In genomic region chr7:44891372-44891771, GRCh38 we compare ENCODE assay signal across 15 cellular contexts. TPM values are rescaled to one million over a fixed set of nuclear protein-coding genes. Genes with fewer than 3 reads are reported as not detected.
A peak's percentile ranks its signal among the peaks of the same experiment; 100 is the strongest.
DNase-seq lines count a peak whose midpoint lies in the region; ATAC-seq lines count a peak whose summit lies in the region.
"Had no signal": no experiment of that assay in that cellular context is flagged by ENCODE, and none has a peak within 500 bp of the region (broad histone marks: within the 10 kb centered on the region; RNA-seq: fewer than 3 reads in every experiment).

No MANE protein-coding gene starts in this region.

- DNase-seq in activated gamma-delta T cell treated with Interleukin-2 at 50 U/mL for 16 hours (peak; percentile 59), activated gamma-delta T cell (lab: John Stamatoyannopoulos, UW) (no peak), memory B cell (ENCODE audit: low spot score in 2 of 2) (no peak)
- DNase-seq in activated T-cell treated with anti-CD3 and anti-CD28 coated beads, Interleukin-2, amount 50 U/mL, for 48 hours, result peak; percentile 34 to 50
- DNase-seq: ACHN, DMS53, left ventricle myocardium inferior, NCI-H2029, occipital lobe, Right ventricle myocardium superior had no signal

- H3K4me3 ChIP-seq in thymus (ENCODE audit: low read length), result no peak overlapping the region
- H3K4me3 ChIP-seq: left ventricle myocardium inferior had no signal

- H3K4me3 Mint-ChIP-seq in memory B cell, result no peak overlapping the region

- no peaks in the 10 kb centered on the region for H3K36me3 Mint-ChIP-seq in memory B cell

- 23% methylated on average over 2 of the region's 2 CpGs for WGBS in thymus

- no peaks in the 10 kb centered on the region for H3K27me3 Mint-ChIP-seq in memory B cell

- peaks cover 18% of the 10 kb centered on the region for H3K4me1 ChIP-seq in thymus (ENCODE audit: control insufficient read depth, insufficient read depth, low read length)

- no peaks in the 10 kb centered on the region for H3K9me3 Mint-ChIP-seq in memory B cell

- peak overlapping the region; percentile 81 for H3K27ac ChIP-seq in thymus (ENCODE audit: low read depth)
- H3K27ac ChIP-seq: KMS-11, left ventricle myocardium inferior had no signal

- H3K27me3 ChIP-seq in thymus (ENCODE audit: control insufficient read depth, insufficient read depth), result no peaks in the 10 kb centered on the region

- peak overlapping the region; percentile 40 for H3K27ac Mint-ChIP-seq in memory B cell

- ATAC-seq in memory B cell (ENCODE audit: low read depth) (no peak), GM18517 (IDR thresholded peaks at IDR 0.05; ENCODE audit: unreplicated experiment) (no peak), GM21619 (IDR thresholded peaks at IDR 0.05; ENCODE audit: unreplicated experiment) (no peak), GM21526 (IDR thresholded peaks at IDR 0.05; ENCODE audit: low FRiP score, unreplicated experiment) (no peak)

- peaks cover 3% of the 10 kb centered on the region for H3K4me1 Mint-ChIP-seq in memory B cell

- H3K9me3 ChIP-seq in thymus (ENCODE audit: control insufficient read depth), result no peaks in the 10 kb centered on the region
- H3K9me3 ChIP-seq: left ventricle myocardium inferior had no signal

- no peaks in the 10 kb centered on the region for H3K36me3 ChIP-seq in thymus (ENCODE audit: control insufficient read depth, insufficient read depth)
- H3K36me3 ChIP-seq: left ventricle myocardium inferior had no signal

RNA-seq across cellular contexts. Expression of gene PURB, which starts 6.0 kb away (rescaled TPM):
- polyA plus RNA-seq in thymus, result 16.5 TPM

RNA-seq across cellular contexts. Expression of gene H2AZ2, which starts 43.5 kb away (rescaled TPM):
- polyA plus RNA-seq in thymus, result 198 TPM

Comparison
In these comparisons a context has a peak if more than half of its experiments do, and no peak if none do; other contexts are left out.
1. DNase-seq: peak in activated gamma-delta T cell treated with Interleukin-2 at 50 U/mL for 16 hours (single experiment) and activated T-cell treated with anti-CD3 and anti-CD28 coated beads, Interleukin-2, amount 50 U/mL, for 48 hours (2 of 2); none in activated gamma-delta T cell (single experiment) and memory B cell (0 of 2).